In genomic region chr5:52693836-52694235, GRCh38 we compare ENCODE assay signal across 16 cellular contexts.
"Had no signal": no experiment of that assay in that cellular context is flagged by ENCODE, and none has a peak within 500 bp of the region (broad histone marks: within the 10 kb centered on the region; RNA-seq: fewer than 3 reads in every experiment).

No MANE protein-coding gene starts in this region.

- H3K4me1 ChIP-seq: right lobe of liver had no signal

- H3K27ac ChIP-seq: dorsolateral prefrontal cortex, hepatocyte, left lung, lower lobe of right lung, ovary, right lobe of liver, stomach, tibial nerve, upper lobe of right lung had no signal

- H3K9me3 Mint-ChIP-seq: stimulated activated effector memory CD8-positive, alpha-beta T cell treated with anti-CD3 and anti-CD28 coated beads, Interleukin-12 subunit alpha, Interleukin-12 subunit beta, amount 100 ng/mL, for 72 hours had no signal

- H3K4me3 ChIP-seq: dorsolateral prefrontal cortex, hepatocyte, left lung, lower lobe of right lung, ovary, right lobe of liver, smooth muscle cell, stomach, tibial nerve, upper lobe of right lung, uterus had no signal

- H3K27me3 ChIP-seq: hepatocyte, left lung, ovary, right lobe of liver, stomach, tibial nerve, upper lobe of right lung, uterus had no signal

- H3K4me3 Mint-ChIP-seq: naive thymus-derived CD8-positive, alpha-beta T cell; stimulated activated effector memory CD8-positive, alpha-beta T cell treated with anti-CD3 and anti-CD28 coated beads, Interleukin-12 subunit alpha, Interleukin-12 subunit beta, amount 100 ng/mL, for 72 hours had no signal

- H3K27me3 Mint-ChIP-seq: naive thymus-derived CD8-positive, alpha-beta T cell had no signal

- H3K27ac Mint-ChIP-seq: stimulated activated effector memory CD8-positive, alpha-beta T cell treated with anti-CD3 and anti-CD28 coated beads, Interleukin-12 subunit alpha, Interleukin-12 subunit beta, amount 100 ng/mL, for 72 hours had no signal

- H3K36me3 Mint-ChIP-seq: naive thymus-derived CD8-positive, alpha-beta T cell; stimulated activated effector memory CD8-positive, alpha-beta T cell treated with anti-CD3 and anti-CD28 coated beads, Interleukin-12 subunit alpha, Interleukin-12 subunit beta, amount 100 ng/mL, for 72 hours had no signal

- H3K9me3 ChIP-seq: left lung, lower lobe of right lung, ovary, right lobe of liver, stomach, tibial nerve, upper lobe of right lung, uterus had no signal

- H3K36me3 ChIP-seq: left lung, lower lobe of right lung, ovary, right lobe of liver, stomach, tibial nerve, upper lobe of right lung, uterus had no signal

- DNase-seq: dorsolateral prefrontal cortex, left cardiac atrium, left lung, lower lobe of right lung, occipital lobe, retina, upper lobe of right lung had no signal

- H3K4me1 Mint-ChIP-seq: stimulated activated effector memory CD8-positive, alpha-beta T cell treated with anti-CD3 and anti-CD28 coated beads, Interleukin-12 subunit alpha, Interleukin-12 subunit beta, amount 100 ng/mL, for 72 hours had no signal
